Comparison of ENCODE assay signal across 8 cellular contexts in the genomic region with DNA sequence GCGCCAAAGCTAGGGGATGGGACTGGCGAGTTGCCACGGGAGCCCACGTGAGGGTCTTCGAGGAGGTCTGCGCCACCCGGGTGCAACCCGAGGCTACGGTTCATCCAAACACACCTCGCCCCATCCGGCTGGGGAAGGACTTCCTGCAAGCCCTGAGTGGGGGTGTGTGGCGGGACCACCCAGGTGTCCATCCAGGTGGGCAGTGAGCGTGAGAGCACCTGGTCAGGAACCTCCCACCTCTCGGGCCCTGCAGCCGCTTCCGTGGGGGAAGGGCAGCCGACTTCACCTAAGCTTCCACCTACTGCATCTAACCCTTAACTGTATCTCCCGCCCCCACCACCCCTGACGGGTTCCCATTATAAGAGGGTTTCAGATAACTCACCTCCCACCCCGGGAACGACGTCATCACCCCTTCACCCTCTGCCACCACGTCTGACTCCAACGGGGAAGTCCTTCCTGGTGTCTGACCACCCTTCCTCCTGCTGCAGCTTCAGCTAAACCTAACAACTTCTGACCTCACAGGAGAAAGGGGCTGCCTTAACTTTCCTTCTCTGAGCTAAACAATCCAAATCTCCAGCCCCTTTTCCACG. TPM values are rescaled to one million over a fixed set of nuclear protein-coding genes. Genes with fewer than 3 reads are reported as not detected.
DNase-seq lines count a peak whose midpoint lies in the region; ATAC-seq lines count a peak whose summit lies in the region.

No MANE protein-coding gene starts in this region.

- no peaks in the 10 kb centered on the region for H3K36me3 Mint-ChIP-seq in activated naive CD8-positive, alpha-beta T cell treated with anti-CD3 and anti-CD28 coated beads, Interleukin-2, amount 50 U/mL, for 24 hours (ENCODE audit: low read depth)

- DNase-seq in OCI-M1 (lab: John Stamatoyannopoulos, UW): peak; percentile 57
- peak; percentile 62 for DNase-seq in activated naive CD8-positive, alpha-beta T cell treated with anti-CD3 and anti-CD28 coated beads, Interleukin-2, amount 50 U/mL, for 24 hours
- peak; percentile 83 for DNase-seq in posterior vena cava (ENCODE audit: low spot score)
- DNase-seq in Ammon's horn (ENCODE audit: low spot score): no peak
- DNase-seq in effector CD8-positive, alpha-beta T cell (lab: John Stamatoyannopoulos, UW): no peak
- no peak for DNase-seq in dedifferentiated amniotic fluid mesenchymal stem cell (ENCODE audit: extremely low spot score)

- intact Hi-C loops in posterior vena cava (cut with DNase I): no loop called here

- peak; percentile 16 for ATAC-seq in activated naive CD8-positive, alpha-beta T cell treated with anti-CD3 and anti-CD28 coated beads, Interleukin-2, amount 50 U/mL, for 24 hours
- ATAC-seq in HG02678 (IDR thresholded peaks at IDR 0.05; ENCODE audit: unreplicated experiment): no peak

- H3K27ac Mint-ChIP-seq in activated naive CD8-positive, alpha-beta T cell treated with anti-CD3 and anti-CD28 coated beads, Interleukin-2, amount 50 U/mL, for 24 hours: no peak overlapping the region

- H3K4me3 ChIP-seq in GM08714 (ENCODE audit: low read length): peak overlapping the region; percentile 38; the same call in 1 of the 2 replicates

- H3K27me3 Mint-ChIP-seq in activated naive CD8-positive, alpha-beta T cell treated with anti-CD3 and anti-CD28 coated beads, Interleukin-2, amount 50 U/mL, for 24 hours: peaks cover 23% of the 10 kb centered on the region

- no peaks in the 10 kb centered on the region for H3K9me3 Mint-ChIP-seq in activated naive CD8-positive, alpha-beta T cell treated with anti-CD3 and anti-CD28 coated beads, Interleukin-2, amount 50 U/mL, for 24 hours

- H3K4me3 Mint-ChIP-seq in activated naive CD8-positive, alpha-beta T cell treated with anti-CD3 and anti-CD28 coated beads, Interleukin-2, amount 50 U/mL, for 24 hours: peak overlapping the region; percentile 75

- peaks cover 33% of the 10 kb centered on the region for H3K4me1 Mint-ChIP-seq in activated naive CD8-positive, alpha-beta T cell treated with anti-CD3 and anti-CD28 coated beads, Interleukin-2, amount 50 U/mL, for 24 hours

RNA-seq across cellular contexts. Expression of a gene that starts 27.3 kb away (rescaled TPM):
- total RNA-seq in posterior vena cava: 10 to 100 TPM; 21.2 to 25.7 TPM

Comparison
In these comparisons a context has a peak if more than half of its experiments do, and no peak if none do; other contexts are left out.
1. DNase-seq: peak in OCI-M1 (single experiment), activated naive CD8-positive, alpha-beta T cell treated with anti-CD3 and anti-CD28 coated beads, Interleukin-2, amount 50 U/mL, for 24 hours (single experiment) and posterior vena cava (single experiment); none in Ammon's horn (single experiment), effector CD8-positive, alpha-beta T cell (single experiment) and dedifferentiated amniotic fluid mesenchymal stem cell (single experiment).